33 cellular contexts compared by ENCODE assay signal in genomic region chr7:132350741-132351140, GRCh38.
"Had no signal": no experiment of that assay in that cellular context is flagged by ENCODE, and none has a peak within 500 bp of the region (broad histone marks: within the 10 kb centered on the region; RNA-seq: fewer than 3 reads in every experiment).

No MANE protein-coding gene starts in this region.

- H3K9me3 ChIP-seq: MG63 had no signal

- H3K4me3 ChIP-seq: MG63 had no signal

- H3K27ac ChIP-seq: KMS-11 had no signal

- H3K4me2 ChIP-seq: KMS-11 had no signal

- DNase-seq: Karpas-422, Kasumi-1, MG63, MM.1S, NCI-H1048, NCI-H1092, NCI-H1092 treated with DMSO at 0.1 percent for 48 hours, NCI-H1105, NCI-H1105 treated with DMSO at 0.1 percent for 48 hours, NCI-H1417, NCI-H1417 treated with DMSO at 0.1 percent for 48 hours, NCI-H1436, NCI-H1436 treated with DMSO at 0.1 percent for 48 hours, NCI-H146, NCI-H1694, NCI-H1694 treated with DMSO at 0.1 percent for 48 hours, NCI-H187, NCI-H187 treated with DMSO at 0.1 percent for 48 hours, NCI-H1930, NCI-H2029, NCI-H2029 treated with DMSO at 0.1 percent for 48 hours, NCI-H2081, NCI-H2081 treated with DMSO at 0.1 percent for 48 hours, NCI-H2107, NCI-H2171, NCI-H2171 treated with DMSO at 0.1 percent for 48 hours, NCI-H2227 treated with DMSO at 0.1 percent for 48 hours, NCI-H226, NCI-H345, NCI-H446, NCI-H446 treated with DMSO at 0.1 percent for 48 hours, NCI-H510A had no signal

- H3K36me3 ChIP-seq: MG63 had no signal

- H3K9ac ChIP-seq: KMS-11 had no signal
